Comparison of ENCODE assay signal across 23 cellular contexts in genomic region chr17:78608122-78608803, GRCh38. TPM values are rescaled to one million over a fixed set of nuclear protein-coding genes. Genes with fewer than 3 reads are reported as not detected.
"Had no signal": no experiment of that assay in that cellular context is flagged by ENCODE, and none has a peak within 500 bp of the region (broad histone marks: within the 10 kb centered on the region; RNA-seq: fewer than 3 reads in every experiment).

No MANE protein-coding gene starts in this region.

- ATAC-seq: activated CD8-positive, alpha-beta memory T cell treated with anti-CD3 and anti-CD28 coated beads, Interleukin-2, amount 10 ng/mL, durations not matched to agents 7 days and 5 days; activated T-helper 17 cell treated with anti-CD3 and anti-CD28 coated beads, Interleukin-2, amount 50 U/mL, for 72 hours; SK-N-SH treated with all-trans-retinoic acid at 6 μM for 48 hours had no signal

- H3K27me3 ChIP-seq: cardiac muscle cell, Peyer's patch, SJSA1 had no signal

- H3K9me3 ChIP-seq: SJSA1 had no signal

- H3K36me3 ChIP-seq: brain microvascular endothelial cell, cardiac muscle cell, Peyer's patch, SJSA1 had no signal

- DNase-seq: activated B cell treated with CpG ODN at 0.5 μM for 24 hours; activated CD4-positive, alpha-beta T cell treated with anti-CD3 and anti-CD28 coated beads for 1 hour; activated CD4-positive, alpha-beta T cell treated with anti-CD3 and anti-CD28 coated beads, Interleukin-2, amount 10 ng/mL, durations not matched to agents 24 days and 14 days; activated CD4-positive, alpha-beta T cell treated with anti-CD3 and anti-CD28 coated beads, Interleukin-2, amount 50 U/mL, for 48 hours; activated CD8-positive, alpha-beta memory T cell treated with anti-CD3 and anti-CD28 coated beads, Interleukin-2, amount 10 ng/mL, durations not matched to agents 7 days and 5 days; activated gamma-delta T cell; activated naive CD4-positive, alpha-beta T cell treated with anti-CD3 and anti-CD28 coated beads for 36 hours; activated T-cell treated with anti-CD3 and anti-CD28 coated beads for 4 hours; activated T-cell treated with anti-CD3 and anti-CD28 coated beads, Interleukin-2, amount 50 U/mL, for 48 hours; brain microvascular endothelial cell; Kasumi-1; NCI-H146; NCI-H187 treated with DMSO at 0.1 percent for 48 hours; NCI-H2081 treated with DMSO at 0.1 percent for 48 hours; NCI-H446; NCI-H524; Peyer's patch; Right ventricle myocardium superior had no signal

- H3K4me3 ChIP-seq: cardiac muscle cell, Peyer's patch, SJSA1 had no signal

- H3K27ac ChIP-seq: brain microvascular endothelial cell, cardiac muscle cell, Peyer's patch, RWPE1, SJSA1 had no signal

- H3K4me1 ChIP-seq: Peyer's patch had no signal

RNA-seq across cellular contexts. Expression of gene DNAH17, which starts 31.1 kb away (rescaled TPM):
- total RNA-seq: cardiac muscle cell, Right ventricle myocardium superior, SJSA1 had no signal
